ENCODE assay signal across 8 cellular contexts in genomic region chr4:176065365-176066249, GRCh38. TPM values are rescaled to one million over a fixed set of nuclear protein-coding genes. Genes with fewer than 3 reads are reported as not detected.
DNase-seq lines count a peak whose midpoint lies in the region; TF ChIP-seq lines count a peak whose summit lies in the region.

WDR17 (plus strand) TSS chr4:176065841; CDS start chr4:176111581, 45,740 bp downstream.

- H3K36me3 Mint-ChIP-seq in CD4-positive, alpha-beta memory T cell: no peaks in the 10 kb centered on the region
- no peaks in the 10 kb centered on the region for H3K36me3 Mint-ChIP-seq in endodermal cell (ENCODE audit: low read depth)
- H3K36me3 Mint-ChIP-seq in mesothelial cell of epicardium: no peaks in the 10 kb centered on the region

- TF ChIP-seq CTCF in GM20000 (IDR thresholded peaks at IDR 0.05; ENCODE audit: extremely low read depth, missing control alignments): no peak
- TF ChIP-seq CTCF in endodermal cell (conservative IDR thresholded peaks at IDR 0.05): no peak
- no peak for TF ChIP-seq CTCF in mesothelial cell of epicardium (IDR thresholded peaks at IDR 0.05; ENCODE audit: unreplicated experiment)

- H3K4me1 ChIP-seq in CD4-positive, alpha-beta memory T cell (ENCODE audit: insufficient read depth, low read length): peaks cover 9% of the 10 kb centered on the region
- no peaks in the 10 kb centered on the region for H3K4me1 ChIP-seq in NT2/D1 (ENCODE audit: insufficient read depth, insufficient read length)
- no peaks in the 10 kb centered on the region for H3K4me1 ChIP-seq in endodermal cell (ENCODE audit: control insufficient read depth, insufficient read depth, low read length)

- H3K4me3 Mint-ChIP-seq in CD4-positive, alpha-beta memory T cell: peak within 1 kb of the TSS; percentile 82 to 92 (median 88)
- H3K4me3 Mint-ChIP-seq in endodermal cell (peak within 1 kb of the TSS; percentile 73), mesothelial cell of epicardium (peak within 1 kb of the TSS; percentile 87)

- 3 to 6% methylated on average over 9 to 56 of the region's 56 CpGs for WGBS in endodermal cell (ENCODE audit: insufficient coverage in 1 of 2, insufficient read length in 1 of 2), 2 experiments

- peak within 1 kb of the TSS in 2 of 7 donors; percentile 62 to 66 for H3K27ac Mint-ChIP-seq in CD4-positive, alpha-beta memory T cell
- H3K27ac Mint-ChIP-seq in endodermal cell (peak within 1 kb of the TSS; percentile 69), mesothelial cell of epicardium (peak within 1 kb of the TSS; percentile 91)

- peak; percentile 53 to 66 (median 59) for DNase-seq in CD4-positive, alpha-beta memory T cell
- peak; percentile 91 for DNase-seq in GM20000 (ENCODE audit: low spot score)
- peak; percentile 84 for DNase-seq in HPDE6-E6E7 (ENCODE audit: extremely low spot score)
- peak; percentile 84 for DNase-seq in NT2/D1 (ENCODE audit: low read depth, low spot score)
- DNase-seq in activated CD8-positive, alpha-beta memory T cell treated with anti-CD3 and anti-CD28 coated beads, Interleukin-2, amount 50 U/mL, for 1 hour (ENCODE audit: extremely low read depth): peak; percentile 35
- peak; percentile 99 for DNase-seq in endodermal cell
- peak; percentile 78 to 83 for DNase-seq in mesothelial cell of epicardium (ENCODE audit: low spot score in 2 of 2, unreplicated experiment in 2 of 2)
- DNase-seq in stimulated activated CD8-positive, alpha-beta memory T cell treated with anti-CD3 and anti-CD28 coated beads, Interleukin-15, amount 100 ng/mL, for 1 hour (ENCODE audit: low read depth): peak; percentile 8

- H3K36me3 ChIP-seq in CD4-positive, alpha-beta memory T cell (ENCODE audit: insufficient read depth, low read length): no peaks in the 10 kb centered on the region
- no peaks in the 10 kb centered on the region for H3K36me3 ChIP-seq in NT2/D1 (ENCODE audit: insufficient read depth, insufficient read length, low read length)
- no peaks in the 10 kb centered on the region for H3K36me3 ChIP-seq in endodermal cell (ENCODE audit: control insufficient read depth, insufficient read depth, low read length)

- no peak within 1 kb of the TSS for H3K27ac ChIP-seq in CD4-positive, alpha-beta memory T cell (ENCODE audit: low read depth, low read length)
- no peak within 1 kb of the TSS for H3K27ac ChIP-seq in endodermal cell (ENCODE audit: low read depth, low read length)

- H3K27me3 ChIP-seq in CD4-positive, alpha-beta memory T cell (ENCODE audit: insufficient read depth, low read length): no peaks in the 10 kb centered on the region
- H3K27me3 ChIP-seq in NT2/D1 (ENCODE audit: insufficient read depth, insufficient read length) (no peaks in the 10 kb centered on the region), endodermal cell (ENCODE audit: control insufficient read depth, insufficient read depth, low read length, poor library complexity, severe bottlenecking) (no peaks in the 10 kb centered on the region)

- H3K9ac ChIP-seq in NT2/D1 (ENCODE audit: insufficient read length, low read depth) (peak within 1 kb of the TSS; percentile 72), endodermal cell (ENCODE audit: extremely low read depth, low read length, poor library complexity, severe bottlenecking) (peak within 1 kb of the TSS; percentile 24)

- H3K9me3 Mint-ChIP-seq in CD4-positive, alpha-beta memory T cell: peaks cover 0 to 2% (median 0%) of the 10 kb centered on the region in 8 donors
- H3K9me3 Mint-ChIP-seq in endodermal cell (no peaks in the 10 kb centered on the region), mesothelial cell of epicardium (no peaks in the 10 kb centered on the region)

- CTCF ChIA-PET in CD4-positive, alpha-beta memory T cell (lab: Charles Lee; ENCODE audit: partially characterized antibody): interaction anchor here (1.0 kb wide), 1 partner anchor 106 kb away, joined by 3 read pairs; no protein-coding TSS in a partner anchor

- peak within 1 kb of the TSS in 1 of 2 donors; percentile 51 for H3K4me3 ChIP-seq in CD4-positive, alpha-beta memory T cell (ENCODE audit: low read length in 2 of 2)
- peak within 1 kb of the TSS; percentile 65 for H3K4me3 ChIP-seq in NT2/D1 (ENCODE audit: insufficient read length, low read depth)
- H3K4me3 ChIP-seq in endodermal cell (ENCODE audit: low read length): peak within 1 kb of the TSS; percentile 89

- H3K27me3 Mint-ChIP-seq in CD4-positive, alpha-beta memory T cell: peaks cover 12% of the 10 kb centered on the region in 2 donors
- H3K27me3 Mint-ChIP-seq in endodermal cell (ENCODE audit: insufficient read depth) (peaks cover 2% of the 10 kb centered on the region), mesothelial cell of epicardium (ENCODE audit: low read depth) (peaks cover 7% of the 10 kb centered on the region)

- POLR2A ChIA-PET in CD4-positive, alpha-beta memory T cell (lab: Charles Lee; ENCODE audit: partially characterized antibody): no interaction called here

- H3K9me3 ChIP-seq in CD4-positive, alpha-beta memory T cell (ENCODE audit: control insufficient read depth in 1 of 2, low read length in 2 of 2): no peaks in the 10 kb centered on the region
- no peaks in the 10 kb centered on the region for H3K9me3 ChIP-seq in NT2/D1 (ENCODE audit: insufficient read depth, low read length)
- H3K9me3 ChIP-seq in endodermal cell (ENCODE audit: control insufficient read depth, low read length): no peaks in the 10 kb centered on the region

- H3K4me1 Mint-ChIP-seq in CD4-positive, alpha-beta memory T cell: peaks cover 8 to 13% (median 11%) of the 10 kb centered on the region in 4 donors
- peaks cover 5% of the 10 kb centered on the region for H3K4me1 Mint-ChIP-seq in endodermal cell
- peaks cover 12% of the 10 kb centered on the region for H3K4me1 Mint-ChIP-seq in mesothelial cell of epicardium

- intact Hi-C loops in CD4-positive, alpha-beta memory T cell (cut with micrococcal nuclease): loop anchor here (2.0 kb wide), 1 partner anchor 129 kb away; the partner anchor contains the start of gene SPATA4

RNA-seq across cellular contexts. Expression of gene WDR17, which starts in this region (rescaled TPM):
- total RNA-seq in CD4-positive, alpha-beta memory T cell: under 1 TPM; 0.26 to 0.42 TPM
- under 1 TPM in 1 of 2 donors, not detected in 1; 0.20 TPM for polyA plus RNA-seq in CD4-positive, alpha-beta memory T cell
- 1 to 10 TPM; 3.5 to 7.3 TPM for total RNA-seq in endodermal cell
- 8.5 TPM for polyA plus RNA-seq in endodermal cell (2013, experiment 1 of 2)
- 8.0 TPM for polyA plus RNA-seq in endodermal cell (2013, experiment 2 of 2)
- total RNA-seq in mesothelial cell of epicardium: 2.4 to 2.7 TPM (median 2.7 TPM) in 3 replicates

Comparison
In these comparisons a context has a peak if more than half of its experiments do, and no peak if none do; other contexts are left out.
1. Peak in DNase-seq in CD4-positive, alpha-beta memory T cell; RNA of the gene not detected or under 1 TPM.
2. DNase-seq: peak in every context shown above with its lines; median percentile 99 in endodermal cell; 91 in GM20000; 84 in HPDE6-E6E7; 84 in NT2/D1; 80 in mesothelial cell of epicardium; 59 in CD4-positive, alpha-beta memory T cell; 35 in activated CD8-positive, alpha-beta memory T cell treated with anti-CD3 and anti-CD28 coated beads, Interleukin-2, amount 50 U/mL, for 1 hour; 8 in stimulated activated CD8-positive, alpha-beta memory T cell treated with anti-CD3 and anti-CD28 coated beads, Interleukin-15, amount 100 ng/mL, for 1 hour.